In genomic region chr3:141386611-141387110, GRCh38 we compare ENCODE assay signal across 1 cellular context.
A peak's percentile ranks its signal among the peaks of the same experiment; 100 is the strongest.
TF ChIP-seq lines count a peak whose summit lies in the region.

No MANE protein-coding gene starts in this region.

TF ChIP-seq in HEK293, 187 proteins besides CTCF, POLR2A, EP300 and RAD21 (continued from another document and continues in another):
- TF ChIP-seq MZF1 (tag by site-specific recombination; IDR thresholded peaks at IDR 0.05; ENCODE audit: borderline replicate concordance) (no peak), ZNF10 (tag by site-specific recombination; IDR thresholded peaks at IDR 0.05) (peak; percentile 53), ZNF302 (tag by site-specific recombination; IDR thresholded peaks at IDR 0.05; ENCODE audit: low read depth) (no peak), ZNF175 (tag by site-specific recombination; IDR thresholded peaks at IDR 0.05) (no peak), ZNF280C (tag by site-specific recombination; IDR thresholded peaks at IDR 0.05) (no peak), ZNF692 (tag by site-specific recombination; IDR thresholded peaks at IDR 0.05) (peak; percentile 23; the same call in 1 of the 2 replicates), PBX3 (CRISPR knock-in tag; IDR thresholded peaks at IDR 0.05) (no peak), ZNF660 (tag by site-specific recombination; IDR thresholded peaks at IDR 0.05) (no peak; the same call in 1 of the 2 replicates), ZBTB6 (tag by site-specific recombination; IDR thresholded peaks at IDR 0.05) (no peak), YY2 (tag by site-specific recombination; IDR thresholded peaks at IDR 0.05) (no peak), KLF9 (tag by site-specific recombination; IDR thresholded peaks at IDR 0.05; ENCODE audit: low read depth) (no peak), ZNF707 (tag by site-specific recombination; IDR thresholded peaks at IDR 0.05) (no peak), ZNF362 (tag by site-specific recombination; IDR thresholded peaks at IDR 0.05) (no peak), ZNF18 (tag by site-specific recombination; IDR thresholded peaks at IDR 0.05) (no peak), ZEB2 (tag by site-specific recombination; IDR thresholded peaks at IDR 0.05) (0 out of 2 replicates have a peak, but pooled peaks have one; percentile 50), ZNF76 (tag by site-specific recombination; IDR thresholded peaks at IDR 0.05; ENCODE audit: borderline replicate concordance, low read depth) (no peak), ZSCAN30 (tag by site-specific recombination; IDR thresholded peaks at IDR 0.05) (no peak), EGR2 (tag by site-specific recombination; IDR thresholded peaks at IDR 0.05; ENCODE audit: low read depth) (no peak), ZNF580 (tag by site-specific recombination; IDR thresholded peaks at IDR 0.05) (no peak), ZNF398 (tag by site-specific recombination; IDR thresholded peaks at IDR 0.05) (no peak), ZBTB7A (tag by site-specific recombination; IDR thresholded peaks at IDR 0.05; ENCODE audit: low read depth) (no peak), ZBTB44 (tag by site-specific recombination; IDR thresholded peaks at IDR 0.05) (peak; percentile 87; the same call in 1 of the 2 replicates), HOXA7 (CRISPR knock-in tag; IDR thresholded peaks at IDR 0.05; ENCODE audit: borderline replicate concordance) (no peak), ZNF510 (tag by site-specific recombination; IDR thresholded peaks at IDR 0.05; ENCODE audit: insufficient replicate concordance) (no peak), PRDM1 (tag by site-specific recombination; IDR thresholded peaks at IDR 0.05) (0 out of 2 replicates have a peak, but pooled peaks have one; percentile 4), ZNF626 (tag by site-specific recombination; IDR thresholded peaks at IDR 0.05) (no peak), ZNF37A (tag by site-specific recombination; IDR thresholded peaks at IDR 0.05) (no peak), REST (tag by site-specific recombination; IDR thresholded peaks at IDR 0.05) (no peak), ZNF266 (tag by site-specific recombination; IDR thresholded peaks at IDR 0.05; ENCODE audit: low read depth) (no peak), ZBTB48 (tag by site-specific recombination; IDR thresholded peaks at IDR 0.05) (no peak), ZNF350 (tag by site-specific recombination; IDR thresholded peaks at IDR 0.05) (no peak), ZNF211 (tag by site-specific recombination; IDR thresholded peaks at IDR 0.05; ENCODE audit: low read depth) (no peak), ZNF571 (tag by site-specific recombination; IDR thresholded peaks at IDR 0.05) (no peak), SCRT1 (tag by site-specific recombination; IDR thresholded peaks at IDR 0.05; ENCODE audit: borderline replicate concordance) (no peak), PRDM10 (tag by site-specific recombination; IDR thresholded peaks at IDR 0.05) (peak; percentile 55), FEZF1 (tag by site-specific recombination; IDR thresholded peaks at IDR 0.05) (no peak), ZNF140 (tag by site-specific recombination; IDR thresholded peaks at IDR 0.05) (no peak)
